8 cellular contexts compared by ENCODE assay signal in genomic region chrX:41734530-41734929, GRCh38. TPM values are rescaled to one million over a fixed set of nuclear protein-coding genes. Genes with fewer than 3 reads are reported as not detected.
DNase-seq lines count a peak whose midpoint lies in the region; ATAC-seq and TF ChIP-seq lines count a peak whose summit lies in the region.

No MANE protein-coding gene starts in this region.

- intact Hi-C loops in activated T-helper 2 cell treated with anti-CD3 and anti-CD28 coated beads, Interferon-gamma antibody, Interleukin-2, Interleukin-4, amounts not matched to agents 10 μg/mL and 5 μg/mL and 100 μg/mL, durations not matched to agents 14 hours and 24 hours and 36 hours (cut with micrococcal nuclease) = loop anchor here (1.0 to 5.0 kb wide), 4 partner anchors 10 to 173 kb away; partner anchors contain the start of genes GPR34 and GPR82
- intact Hi-C loops in right lobe of liver (cut with DNase I) = no loop called here

- ATAC-seq in right lobe of liver (peak; percentile 44 to 74 (median 64)), GM19324 (IDR thresholded peaks at IDR 0.05; ENCODE audit: low FRiP score, unreplicated experiment) (no peak)

- no peaks in the 10 kb centered on the region for H3K36me3 Mint-ChIP-seq in activated T-helper 2 cell treated with anti-CD3 and anti-CD28 coated beads, Interferon-gamma antibody, Interleukin-2, Interleukin-4, amounts not matched to agents 10 μg/mL and 5 μg/mL and 100 μg/mL, durations not matched to agents 14 hours and 24 hours and 36 hours (ENCODE audit: low read depth)

- H3K4me1 Mint-ChIP-seq in activated T-helper 2 cell treated with anti-CD3 and anti-CD28 coated beads, Interferon-gamma antibody, Interleukin-2, Interleukin-4, amounts not matched to agents 10 μg/mL and 5 μg/mL and 100 μg/mL, durations not matched to agents 14 hours and 24 hours and 36 hours (ENCODE audit: low read depth) = peaks cover 28% of the 10 kb centered on the region

- H3K4me3 ChIP-seq in KMS-11 (IDR thresholded peaks at IDR 0.05; ENCODE audit: insufficient read depth, low read depth, low read length) = no peak overlapping the region
- H3K4me3 ChIP-seq in right lobe of liver = no peak overlapping the region

- H3K4me3 Mint-ChIP-seq in activated T-helper 2 cell treated with anti-CD3 and anti-CD28 coated beads, Interferon-gamma antibody, Interleukin-2, Interleukin-4, amounts not matched to agents 10 μg/mL and 5 μg/mL and 100 μg/mL, durations not matched to agents 14 hours and 24 hours and 36 hours (ENCODE audit: low read depth) = peak overlapping the region; percentile 26

- H3K9me3 Mint-ChIP-seq in activated T-helper 2 cell treated with anti-CD3 and anti-CD28 coated beads, Interferon-gamma antibody, Interleukin-2, Interleukin-4, amounts not matched to agents 10 μg/mL and 5 μg/mL and 100 μg/mL, durations not matched to agents 14 hours and 24 hours and 36 hours = no peaks in the 10 kb centered on the region

- no peak overlapping the region for H3K9ac ChIP-seq in KMS-11

- WGBS in right lobe of liver (ENCODE audit: insufficient coverage, low coverage, low lambda C conversion rate, missing lambda C conversion rate) = 0% methylated on average over 1 of the region's 1 CpG

- peak overlapping the region; percentile 89 for H3K27ac Mint-ChIP-seq in activated T-helper 2 cell treated with anti-CD3 and anti-CD28 coated beads, Interferon-gamma antibody, Interleukin-2, Interleukin-4, amounts not matched to agents 10 μg/mL and 5 μg/mL and 100 μg/mL, durations not matched to agents 14 hours and 24 hours and 36 hours

- no peaks in the 10 kb centered on the region for H4K20me1 ChIP-seq in KMS-11 (ENCODE audit: insufficient read depth)

- H3K36me3 ChIP-seq in KMS-11 (ENCODE audit: insufficient read depth) = no peaks in the 10 kb centered on the region
- no peaks in the 10 kb centered on the region for H3K36me3 ChIP-seq in right lobe of liver

- H3K79me2 ChIP-seq in KMS-11 (ENCODE audit: insufficient read depth, low read depth) = no peaks in the 10 kb centered on the region

- H3K27me3 ChIP-seq in KMS-11 (ENCODE audit: insufficient read depth, low read depth) = no peaks in the 10 kb centered on the region
- H3K27me3 ChIP-seq in right lobe of liver = no peaks in the 10 kb centered on the region

- no peak overlapping the region; the same call in 1 of the 2 replicates for H3K4me2 ChIP-seq in KMS-11

- H3K9me3 ChIP-seq in right lobe of liver = no peaks in the 10 kb centered on the region

- no peaks in the 10 kb centered on the region for H3K27me3 Mint-ChIP-seq in activated T-helper 2 cell treated with anti-CD3 and anti-CD28 coated beads, Interferon-gamma antibody, Interleukin-2, Interleukin-4, amounts not matched to agents 10 μg/mL and 5 μg/mL and 100 μg/mL, durations not matched to agents 14 hours and 24 hours and 36 hours (ENCODE audit: low read depth)

- DNase-seq in NCI-H146 (lab: John Stamatoyannopoulos, UW) = peak; percentile 36
- no peak for DNase-seq in NCI-H146 treated with DMSO at 0.1 percent for 48 hours (lab: John Stamatoyannopoulos, UW; ENCODE audit: unreplicated experiment)
- DNase-seq in activated T-helper 2 cell treated with anti-CD3 and anti-CD28 coated beads, Interferon-gamma antibody, Interleukin-2, Interleukin-4, amounts not matched to agents 10 μg/mL and 5 μg/mL and 100 μg/mL, durations not matched to agents 14 hours and 24 hours and 36 hours (ENCODE audit: low spot score) = no peak
- DNase-seq in right lobe of liver = no peak
- DNase-seq in SHP77 (lab: John Stamatoyannopoulos, UW) = no peak
- DNase-seq in NCI-H2029 treated with DMSO at 0.1 percent for 48 hours (lab: John Stamatoyannopoulos, UW) = no peak

- TF ChIP-seq CTCF in KMS-11 (conservative IDR thresholded peaks at IDR 0.05; ENCODE audit: low read depth, low read length) = peak; percentile 54
- peak; percentile 31 to 51 (median 44) for TF ChIP-seq CTCF in right lobe of liver (IDR thresholded peaks at IDR 0.05)

- H3K27ac ChIP-seq in KMS-11 (peak overlapping the region; percentile 20; the same call in 1 of the 2 replicates), right lobe of liver (no peak overlapping the region)

- H2AFZ ChIP-seq in KMS-11 (ENCODE audit: low read depth) = no peak overlapping the region

- no peak for TF ChIP-seq POLR2A in right lobe of liver (IDR thresholded peaks at IDR 0.05)

- peaks cover 20% of the 10 kb centered on the region for H3K4me1 ChIP-seq in KMS-11 (ENCODE audit: low read depth, poor library complexity, severe bottlenecking)
- H3K4me1 ChIP-seq in right lobe of liver = no peaks in the 10 kb centered on the region

RNA-seq across cellular contexts. Expression of gene GPR82, which starts 10.5 kb away (rescaled TPM):
- total RNA-seq in activated T-helper 2 cell treated with anti-CD3 and anti-CD28 coated beads, Interferon-gamma antibody, Interleukin-2, Interleukin-4, amounts not matched to agents 10 μg/mL and 5 μg/mL and 100 μg/mL, durations not matched to agents 14 hours and 24 hours and 36 hours = 0.14 TPM in 1 of 2 replicates, not detected in the other
- total RNA-seq in right lobe of liver = under 1 TPM; 0.06 to 0.44 (median 0.20) TPM

RNA-seq across cellular contexts. Expression of gene GPR34, which starts 45.8 kb away (rescaled TPM):
- total RNA-seq in activated T-helper 2 cell treated with anti-CD3 and anti-CD28 coated beads, Interferon-gamma antibody, Interleukin-2, Interleukin-4, amounts not matched to agents 10 μg/mL and 5 μg/mL and 100 μg/mL, durations not matched to agents 14 hours and 24 hours and 36 hours = not detected in 2 replicates
- 1 to 10 TPM; 1.8 to 3.8 (median 3.2) TPM for total RNA-seq in right lobe of liver
